ENCODE assay signal across 1 cellular context in the genomic region with DNA sequence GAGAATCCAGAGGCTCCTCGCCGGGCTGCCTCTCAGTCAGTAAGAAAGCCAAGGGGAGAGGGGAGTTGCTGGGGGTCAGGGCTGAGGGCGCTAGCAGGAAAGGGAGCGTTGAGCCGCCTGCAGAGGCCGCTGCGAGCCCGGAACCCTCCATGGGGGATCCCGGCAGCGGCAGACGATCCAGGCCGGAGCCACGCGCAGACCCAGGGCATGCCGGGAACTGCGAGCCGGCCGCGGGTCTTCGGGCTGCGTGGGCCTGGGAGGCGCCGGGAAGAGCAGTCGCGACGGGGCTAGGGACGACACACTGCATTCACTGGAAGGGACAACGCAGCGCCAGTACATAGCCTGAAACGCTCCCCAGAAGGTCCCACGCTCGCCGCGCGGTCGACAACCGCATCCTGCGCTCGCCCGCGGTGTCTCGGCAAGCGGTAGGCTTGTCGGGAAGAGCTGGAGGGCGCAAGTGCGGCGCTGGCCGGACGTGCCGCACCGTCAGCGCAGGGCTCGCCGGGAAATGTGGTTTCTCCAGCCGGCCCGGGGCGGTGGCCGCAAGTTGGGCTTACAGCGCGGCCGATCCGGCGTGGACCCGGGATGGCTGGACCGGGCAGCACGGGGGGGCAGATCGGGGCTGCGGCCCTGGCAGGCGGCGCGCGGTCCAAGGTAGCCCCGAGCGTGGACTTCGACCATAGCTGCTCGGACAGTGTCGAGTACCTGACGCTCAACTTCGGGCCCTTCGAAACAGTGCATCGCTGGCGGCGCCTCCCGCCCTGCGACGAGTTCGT.
A peak's percentile ranks its signal among the peaks of the same experiment; 100 is the strongest.
TF ChIP-seq lines count a peak whose summit lies in the region.

TSS of gene LZTR1 (plus strand) at position 511 of the 776 bp plus-strand sequence. CDS start at position 586, 75 bp downstream.

TF ChIP-seq in K562, 482 proteins besides CTCF, POLR2A, EP300 and RAD21 (continued from another document and continues in another):
- TF ChIP-seq, protein P1, sequence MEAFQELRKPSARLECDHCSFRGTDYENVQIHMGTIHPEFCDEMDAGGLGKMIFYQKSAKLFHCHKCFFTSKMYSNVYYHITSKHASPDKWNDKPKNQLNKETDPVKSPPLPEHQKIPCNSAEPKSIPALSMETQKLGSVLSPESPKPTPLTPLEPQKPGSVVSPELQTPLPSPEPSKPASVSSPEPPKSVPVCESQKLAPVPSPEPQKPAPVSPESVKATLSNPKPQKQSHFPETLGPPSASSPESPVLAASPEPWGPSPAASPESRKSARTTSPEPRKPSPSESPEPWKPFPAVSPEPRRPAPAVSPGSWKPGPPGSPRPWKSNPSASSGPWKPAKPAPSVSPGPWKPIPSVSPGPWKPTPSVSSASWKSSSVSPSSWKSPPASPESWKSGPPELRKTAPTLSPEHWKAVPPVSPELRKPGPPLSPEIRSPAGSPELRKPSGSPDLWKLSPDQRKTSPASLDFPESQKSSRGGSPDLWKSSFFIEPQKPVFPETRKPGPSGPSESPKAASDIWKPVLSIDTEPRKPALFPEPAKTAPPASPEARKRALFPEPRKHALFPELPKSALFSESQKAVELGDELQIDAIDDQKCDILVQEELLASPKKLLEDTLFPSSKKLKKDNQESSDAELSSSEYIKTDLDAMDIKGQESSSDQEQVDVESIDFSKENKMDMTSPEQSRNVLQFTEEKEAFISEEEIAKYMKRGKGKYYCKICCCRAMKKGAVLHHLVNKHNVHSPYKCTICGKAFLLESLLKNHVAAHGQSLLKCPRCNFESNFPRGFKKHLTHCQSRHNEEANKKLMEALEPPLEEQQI (IDR thresholded peaks at IDR 0.05), result no peak
- TF ChIP-seq MCM2 (IDR thresholded peaks at IDR 0.05; ENCODE audit: low read depth) (no peak), NEUROD1 (IDR thresholded peaks at IDR 0.05; ENCODE audit: borderline replicate concordance, low read depth, low read length, partially characterized antibody) (peak; percentile 90), RBM34 (IDR thresholded peaks at IDR 0.05; ENCODE audit: borderline replicate concordance, insufficient read depth, low read length) (no peak), NR2C1 (IDR thresholded peaks at IDR 0.05) (no peak), NR2C1 (tag; IDR thresholded peaks at IDR 0.05) (no peak), SREBF1 (IDR thresholded peaks at IDR 0.05; ENCODE audit: borderline replicate concordance, low read depth, low read length) (peak; percentile 85), ERF (CRISPR knock-in tag; IDR thresholded peaks at IDR 0.05) (peak; percentile 99), ZBTB17 (CRISPR knock-in tag; IDR thresholded peaks at IDR 0.05) (peak; percentile 97), ARID4B (CRISPR knock-in tag; IDR thresholded peaks at IDR 0.05) (no peak), ESRRB (CRISPR knock-in tag; IDR thresholded peaks at IDR 0.05; ENCODE audit: borderline replicate concordance) (no peak), HNRNPLL (IDR thresholded peaks at IDR 0.05; ENCODE audit: low read depth, low read length, poor library complexity, severe bottlenecking) (peak; percentile 98), TFAP4 (CRISPR knock-in tag; IDR thresholded peaks at IDR 0.05; ENCODE audit: borderline replicate concordance) (no peak), JUNB (CRISPR knock-in tag; conservative IDR thresholded peaks at IDR 0.05) (peak; percentile 66; the same call in 1 of the 2 replicates), HDAC6 (IDR thresholded peaks at IDR 0.05; ENCODE audit: low read depth, low read length) (peak; percentile 88), XRCC4 (IDR thresholded peaks at IDR 0.05; ENCODE audit: extremely low read depth, insufficient read depth, insufficient read length) (no peak), POLR2AphosphoS2 (IDR thresholded peaks at IDR 0.05; ENCODE audit: low read length) (peak; percentile 98), ZNF79 (CRISPR knock-in tag; IDR thresholded peaks at IDR 0.05; ENCODE audit: low read depth) (peak; percentile 90), ZNF785 (CRISPR knock-in tag; IDR thresholded peaks at IDR 0.05) (no peak), DIDO1 (tag; IDR thresholded peaks at IDR 0.05; ENCODE audit: low read depth) (peak; percentile 98), SMARCC2 (IDR thresholded peaks at IDR 0.05; ENCODE audit: low read depth) (no peak), PHF21A (IDR thresholded peaks at IDR 0.05; ENCODE audit: borderline replicate concordance, low read depth) (no peak), SNAPC5 (CRISPR knock-in tag; IDR thresholded peaks at IDR 0.05) (no peak), RUNX1 (IDR thresholded peaks at IDR 0.05; ENCODE audit: low read depth) (no peak), HDAC2 (IDR thresholded peaks at IDR 0.05) (no peak), SRSF1 (IDR thresholded peaks at IDR 0.05; ENCODE audit: low read depth, low read length) (no peak), ZNF444 (CRISPR knock-in tag; IDR thresholded peaks at IDR 0.05) (peak; percentile 85), POLR3A (IDR thresholded peaks at IDR 0.05; ENCODE audit: borderline replicate concordance, extremely low read depth, insufficient read depth, insufficient read length) (no peak), SP2 (IDR thresholded peaks at IDR 0.05; ENCODE audit: extremely low read depth, low read depth, low read length, poor library complexity, severe bottlenecking) (peak; percentile 8), ZNF140 (CRISPR knock-in tag; IDR thresholded peaks at IDR 0.05) (no peak), ETS1 (conservative IDR thresholded peaks at IDR 0.05; ENCODE audit: control insufficient read depth, low read depth, low read length) (no peak), SLC30A9 (CRISPR knock-in tag; IDR thresholded peaks at IDR 0.05) (no peak), CLOCK (CRISPR knock-in tag; IDR thresholded peaks at IDR 0.05; ENCODE audit: borderline replicate concordance) (peak; percentile 86), NFRKB (IDR thresholded peaks at IDR 0.05; ENCODE audit: low read depth) (no peak), MAZ (CRISPR knock-in tag; conservative IDR thresholded peaks at IDR 0.05 in 1 of 2, IDR thresholded peaks at IDR 0.05 in 1 of 2) (peak in 1 of 2 experiments; percentile 100; a peak in 2 of 4 replicates), RBM17 (IDR thresholded peaks at IDR 0.05; ENCODE audit: borderline replicate concordance, low read depth, low read length) (no peak), CBFB (CRISPR knock-in tag; IDR thresholded peaks at IDR 0.05) (no peak)
- TF ChIP-seq, protein P2, sequence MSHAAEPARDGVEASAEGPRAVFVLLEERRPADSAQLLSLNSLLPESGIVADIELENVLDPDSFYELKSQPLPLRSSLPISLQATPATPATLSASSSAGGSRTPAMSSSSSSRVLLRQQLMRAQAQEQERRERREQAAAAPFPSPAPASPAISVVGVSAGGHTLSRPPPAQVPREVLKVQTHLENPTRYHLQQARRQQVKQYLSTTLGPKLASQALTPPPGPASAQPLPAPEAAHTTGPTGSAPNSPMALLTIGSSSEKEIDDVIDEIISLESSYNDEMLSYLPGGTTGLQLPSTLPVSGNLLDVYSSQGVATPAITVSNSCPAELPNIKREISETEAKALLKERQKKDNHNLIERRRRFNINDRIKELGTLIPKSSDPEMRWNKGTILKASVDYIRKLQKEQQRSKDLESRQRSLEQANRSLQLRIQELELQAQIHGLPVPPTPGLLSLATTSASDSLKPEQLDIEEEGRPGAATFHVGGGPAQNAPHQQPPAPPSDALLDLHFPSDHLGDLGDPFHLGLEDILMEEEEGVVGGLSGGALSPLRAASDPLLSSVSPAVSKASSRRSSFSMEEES (CRISPR knock-in tag; IDR thresholded peaks at IDR 0.05), result peak; percentile 43
- TF ChIP-seq, protein P3, sequence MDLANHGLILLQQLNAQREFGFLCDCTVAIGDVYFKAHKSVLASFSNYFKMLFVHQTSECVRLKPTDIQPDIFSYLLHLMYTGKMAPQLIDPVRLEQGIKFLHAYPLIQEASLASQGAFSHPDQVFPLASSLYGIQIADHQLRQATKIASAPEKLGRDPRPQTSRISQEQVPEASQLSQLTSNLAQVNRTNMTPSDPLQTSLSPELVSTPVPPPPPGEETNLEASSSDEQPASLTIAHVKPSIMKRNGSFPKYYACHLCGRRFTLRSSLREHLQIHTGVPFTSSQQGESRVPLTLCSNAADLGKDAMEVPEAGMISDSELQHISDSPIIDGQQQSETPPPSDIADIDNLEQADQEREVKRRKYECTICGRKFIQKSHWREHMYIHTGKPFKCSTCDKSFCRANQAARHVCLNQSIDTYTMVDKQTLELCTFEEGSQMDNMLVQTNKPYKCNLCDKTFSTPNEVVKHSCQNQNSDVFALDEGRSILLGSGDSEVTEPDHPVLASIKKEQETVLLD (IDR thresholded peaks at IDR 0.05), result no peak
- TF ChIP-seq, protein P4, sequence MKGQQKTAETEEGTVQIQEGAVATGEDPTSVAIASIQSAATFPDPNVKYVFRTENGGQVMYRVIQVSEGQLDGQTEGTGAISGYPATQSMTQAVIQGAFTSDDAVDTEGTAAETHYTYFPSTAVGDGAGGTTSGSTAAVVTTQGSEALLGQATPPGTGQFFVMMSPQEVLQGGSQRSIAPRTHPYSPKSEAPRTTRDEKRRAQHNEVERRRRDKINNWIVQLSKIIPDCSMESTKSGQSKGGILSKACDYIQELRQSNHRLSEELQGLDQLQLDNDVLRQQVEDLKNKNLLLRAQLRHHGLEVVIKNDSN (CRISPR knock-in tag; IDR thresholded peaks at IDR 0.05), result no peak
- TF ChIP-seq, protein P5, sequence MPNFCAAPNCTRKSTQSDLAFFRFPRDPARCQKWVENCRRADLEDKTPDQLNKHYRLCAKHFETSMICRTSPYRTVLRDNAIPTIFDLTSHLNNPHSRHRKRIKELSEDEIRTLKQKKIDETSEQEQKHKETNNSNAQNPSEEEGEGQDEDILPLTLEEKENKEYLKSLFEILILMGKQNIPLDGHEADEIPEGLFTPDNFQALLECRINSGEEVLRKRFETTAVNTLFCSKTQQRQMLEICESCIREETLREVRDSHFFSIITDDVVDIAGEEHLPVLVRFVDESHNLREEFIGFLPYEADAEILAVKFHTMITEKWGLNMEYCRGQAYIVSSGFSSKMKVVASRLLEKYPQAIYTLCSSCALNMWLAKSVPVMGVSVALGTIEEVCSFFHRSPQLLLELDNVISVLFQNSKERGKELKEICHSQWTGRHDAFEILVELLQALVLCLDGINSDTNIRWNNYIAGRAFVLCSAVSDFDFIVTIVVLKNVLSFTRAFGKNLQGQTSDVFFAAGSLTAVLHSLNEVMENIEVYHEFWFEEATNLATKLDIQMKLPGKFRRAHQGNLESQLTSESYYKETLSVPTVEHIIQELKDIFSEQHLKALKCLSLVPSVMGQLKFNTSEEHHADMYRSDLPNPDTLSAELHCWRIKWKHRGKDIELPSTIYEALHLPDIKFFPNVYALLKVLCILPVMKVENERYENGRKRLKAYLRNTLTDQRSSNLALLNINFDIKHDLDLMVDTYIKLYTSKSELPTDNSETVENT (CRISPR knock-in tag; IDR thresholded peaks at IDR 0.05), result peak; percentile 98
